In the genomic region with DNA sequence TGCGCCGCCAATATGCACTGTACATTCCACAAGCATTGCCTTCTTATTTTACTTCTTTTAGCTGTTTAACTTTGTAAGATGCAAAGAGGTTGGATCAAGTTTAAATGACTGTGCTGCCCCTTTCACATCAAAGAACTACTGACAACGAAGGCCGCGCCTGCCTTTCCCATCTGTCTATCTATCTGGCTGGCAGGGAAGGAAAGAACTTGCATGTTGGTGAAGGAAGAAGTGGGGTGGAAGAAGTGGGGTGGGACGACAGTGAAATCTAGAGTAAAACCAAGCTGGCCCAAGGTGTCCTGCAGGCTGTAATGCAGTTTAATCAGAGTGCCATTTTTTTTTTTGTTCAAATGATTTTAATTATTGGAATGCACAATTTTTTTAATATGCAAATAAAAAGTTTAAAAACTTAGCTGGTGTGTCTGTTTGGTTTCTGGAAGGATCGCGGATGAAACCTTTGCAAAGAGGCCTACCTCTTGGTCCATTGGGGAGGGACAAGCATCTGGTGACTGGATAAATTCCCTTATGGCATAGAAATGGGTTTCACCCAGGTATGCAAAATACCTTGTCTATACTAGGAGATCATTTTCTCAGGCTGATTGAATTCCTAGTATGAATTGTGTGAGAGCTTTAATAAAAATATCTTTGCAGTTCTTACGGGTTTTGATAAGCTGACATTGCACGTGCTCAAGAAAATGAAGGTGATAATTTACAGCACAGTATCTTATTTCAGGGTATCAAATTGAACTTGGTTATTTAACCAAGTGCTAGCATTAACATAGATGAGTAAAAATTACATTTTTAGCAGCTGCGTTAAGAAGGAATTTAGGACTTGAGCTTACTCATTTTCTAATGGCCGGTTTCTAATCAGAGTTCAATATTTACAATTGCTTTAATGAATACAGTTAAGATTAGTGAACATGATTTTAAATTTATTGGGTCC, we compare ENCODE assay signal across 8 cellular contexts. TPM values are rescaled to one million over a fixed set of nuclear protein-coding genes. Genes with fewer than 3 reads are reported as not detected.
DNase-seq lines count a peak whose midpoint lies in the region; ATAC-seq and TF ChIP-seq lines count a peak whose summit lies in the region.
"Not testable (repeated sequence)": the region's sequence is repeated elsewhere in the genome, so short reads cannot be mapped to it uniquely, and the experiment has no call there.

No MANE protein-coding gene starts in this region.

- H2AFZ ChIP-seq in OCI-LY7 (ENCODE audit: low read length): not testable (repeated sequence)

- not testable (repeated sequence) for H4K20me1 ChIP-seq in OCI-LY7 (ENCODE audit: insufficient read depth, low read length)

- not testable (repeated sequence) for H3K27me3 Mint-ChIP-seq in CD4-positive, alpha-beta T cell; activated T-cell treated with anti-CD3 and anti-CD28 coated beads, Interleukin-2, amount 50 U/mL, for 4 hours (ENCODE audit: low read depth); nephron (ENCODE audit: low read depth)

- H3K27ac ChIP-seq in CD4-positive, alpha-beta T cell (ENCODE audit: low read depth, low read length): peak overlapping the region; percentile 75
- H3K27ac ChIP-seq in OCI-LY7 (ENCODE audit: low read depth, low read length, poor library complexity, severe bottlenecking): peak overlapping the region; percentile 90
- H3K27ac ChIP-seq in colonic mucosa: peak overlapping the region; percentile 92
- peak overlapping the region; percentile 55 to 87 for H3K27ac ChIP-seq in right atrium auricular region
- H3K27ac ChIP-seq in subcutaneous abdominal adipose tissue (ENCODE audit: low read depth, low read length): peak overlapping the region; percentile 59

- peak overlapping the region; percentile 90 for H3K4me2 ChIP-seq in OCI-LY7 (ENCODE audit: low read length)

- H3K4me3 Mint-ChIP-seq in CD4-positive, alpha-beta T cell: peak overlapping the region; percentile 97
- H3K4me3 Mint-ChIP-seq in activated T-cell treated with anti-CD3 and anti-CD28 coated beads, Interleukin-2, amount 50 U/mL, for 4 hours: peak overlapping the region; percentile 97
- peak overlapping the region; percentile 93 to 98 (median 98) for H3K4me3 Mint-ChIP-seq in nephron

- H3K36me3 Mint-ChIP-seq in CD4-positive, alpha-beta T cell (ENCODE audit: low read depth): peaks cover 63% of the 10 kb centered on the region
- peaks cover 22% of the 10 kb centered on the region for H3K36me3 Mint-ChIP-seq in activated T-cell treated with anti-CD3 and anti-CD28 coated beads, Interleukin-2, amount 50 U/mL, for 4 hours (ENCODE audit: insufficient read depth)
- H3K36me3 Mint-ChIP-seq in nephron (ENCODE audit: low read depth): peaks cover 31% of the 10 kb centered on the region

- CTCF ChIA-PET in CD4-positive, alpha-beta T cell (lab: Charles Lee): interaction anchor here (1.0 to 13.4 kb wide), 4 partner anchors 21 to 205 kb away, joined by 3 to 181 read pairs (median 28); no protein-coding TSS in a partner anchor
- CTCF ChIA-PET in OCI-LY7 (lab: Charles Lee; ENCODE audit: unreplicated experiment): not testable (repeated sequence)

- TF ChIP-seq CTCF in CD4-positive, alpha-beta T cell (IDR thresholded peaks at IDR 0.05); OCI-LY7 (conservative IDR thresholded peaks at IDR 0.05; ENCODE audit: low read length); colonic mucosa (IDR thresholded peaks at IDR 0.05); right atrium auricular region (IDR thresholded peaks at IDR 0.05); nephron (IDR thresholded peaks at IDR 0.05; ENCODE audit: unreplicated experiment in 3 of 3): not testable (repeated sequence)

- H3K4me3 ChIP-seq in OCI-LY7 (ENCODE audit: low read depth, low read length, poor library complexity, severe bottlenecking) (peak overlapping the region; percentile 99), colonic mucosa (peak overlapping the region; percentile 61), right atrium auricular region (peak overlapping the region; percentile 56 to 61), subcutaneous abdominal adipose tissue (ENCODE audit: low read depth in 1 of 5, low read length in 5 of 5) (peak overlapping the region; percentile 82 to 94 (median 92))

- not testable (repeated sequence) for DNase-seq in CD4-positive, alpha-beta T cell; OCI-LY7 (ENCODE audit: low spot score); activated T-cell treated with anti-CD3 and anti-CD28 coated beads, Interleukin-2, amount 50 U/mL, for 4 hours; colonic mucosa; right atrium auricular region (ENCODE audit: low spot score)
- peak; percentile 19 for DNase-seq in HCEC 1CT

- not testable (repeated sequence) for H3K9me3 Mint-ChIP-seq in CD4-positive, alpha-beta T cell; activated T-cell treated with anti-CD3 and anti-CD28 coated beads, Interleukin-2, amount 50 U/mL, for 4 hours
- peaks cover 21% of the 10 kb centered on the region for H3K9me3 Mint-ChIP-seq in nephron

- POLR2A ChIA-PET in CD4-positive, alpha-beta T cell (lab: Charles Lee): interaction anchor here (0.7 to 20.8 kb wide), 32 partner anchors 8 to 779 kb away, joined by 3 to 1205 read pairs (median 7); partner anchors contain the start of genes OFD1 and TRAPPC2
- POLR2A ChIA-PET in OCI-LY7 (lab: Charles Lee): interaction anchor here (0.7 to 9.9 kb wide), 14 partner anchors 8 to 382 kb away, joined by 3 to 148 read pairs (median 10); no protein-coding TSS in a partner anchor

- ATAC-seq in CD4-positive, alpha-beta T cell (ENCODE audit: poor library complexity); activated T-cell treated with anti-CD3 and anti-CD28 coated beads, Interleukin-2, amount 50 U/mL, for 4 hours: not testable (repeated sequence)

- not testable (repeated sequence) for H3K27me3 ChIP-seq in CD4-positive, alpha-beta T cell (ENCODE audit: control insufficient read depth, insufficient read depth, low read length); colonic mucosa; right atrium auricular region; subcutaneous abdominal adipose tissue (ENCODE audit: control insufficient read depth in 5 of 5, insufficient read depth in 4 of 5, low read length in 5 of 5)

- H3K27ac Mint-ChIP-seq in CD4-positive, alpha-beta T cell: peak overlapping the region; percentile 95
- H3K27ac Mint-ChIP-seq in nephron: peak overlapping the region; percentile 89 to 98 (median 95)

- H3K9me2 ChIP-seq in OCI-LY7 (ENCODE audit: insufficient read depth, low read length): not testable (repeated sequence)

- peak overlapping the region in 1 of 2 donors; percentile 85 for H3K9ac ChIP-seq in colonic mucosa (ENCODE audit: low read depth in 2 of 2, low read length in 2 of 2)
- H3K9ac ChIP-seq in subcutaneous abdominal adipose tissue (ENCODE audit: low read length in 5 of 5): peak overlapping the region in 3 of 5 donors; percentile 17 to 93 (median 20)

- not testable (repeated sequence) for H3K9me3 ChIP-seq in CD4-positive, alpha-beta T cell (ENCODE audit: control insufficient read depth, low read length); OCI-LY7 (ENCODE audit: low read length); colonic mucosa; right atrium auricular region; subcutaneous abdominal adipose tissue (ENCODE audit: control insufficient read depth in 5 of 5, low read length in 5 of 5)

- H3K4me1 Mint-ChIP-seq in CD4-positive, alpha-beta T cell (ENCODE audit: low read depth): peaks cover 38% of the 10 kb centered on the region
- H3K4me1 Mint-ChIP-seq in activated T-cell treated with anti-CD3 and anti-CD28 coated beads, Interleukin-2, amount 50 U/mL, for 4 hours (ENCODE audit: low read depth): peaks cover 42% of the 10 kb centered on the region
- peaks cover 34% of the 10 kb centered on the region for H3K4me1 Mint-ChIP-seq in nephron

- H3K4me1 ChIP-seq in OCI-LY7 (ENCODE audit: insufficient read depth, low read length, poor library complexity, severe bottlenecking) (peaks cover 59% of the 10 kb centered on the region), subcutaneous abdominal adipose tissue (ENCODE audit: control insufficient read depth in 5 of 5, insufficient read depth in 5 of 5, low read length in 5 of 5) (peaks cover 7 to 34% (median 13%) of the 10 kb centered on the region in 5 donors)
- not testable (repeated sequence) for H3K4me1 ChIP-seq in colonic mucosa, right atrium auricular region

- H3K36me3 ChIP-seq in OCI-LY7 (ENCODE audit: insufficient read depth, low read length) (peaks cover 29% of the 10 kb centered on the region), right atrium auricular region (peaks cover 21% of the 10 kb centered on the region)
- not testable (repeated sequence) for H3K36me3 ChIP-seq in colonic mucosa; subcutaneous abdominal adipose tissue (ENCODE audit: control insufficient read depth in 5 of 5, insufficient read depth in 5 of 5, low read length in 5 of 5)

- H3K79me2 ChIP-seq in OCI-LY7 (ENCODE audit: insufficient read depth, low read depth, low read length): peaks cover 37% of the 10 kb centered on the region

- intact Hi-C loops in CD4-positive, alpha-beta T cell (cut with DNase I, micrococcal nuclease): loop anchor here in 1 of 2 experiments (1.0 to 10.0 kb wide), 5 partner anchors 9 to 1058 kb away; partner anchors contain the start of gene TCEANC
- intact Hi-C loops in OCI-LY7 (cut with micrococcal nuclease; ENCODE audit: unreplicated experiment): loop anchor here (2.0 kb wide), 1 partner anchor 24 kb away; no protein-coding TSS in a partner anchor
- intact Hi-C loops in colonic mucosa (cut with DNase I): loop anchor here (10.0 kb wide), 1 partner anchor 108 kb away; no protein-coding TSS in a partner anchor

- BruUV-seq in OCI-LY7 (replicated peaks; lab: Mats Ljungman, UMichigan): TSS peak; percentile 91

RNA-seq across cellular contexts. Expression of gene TMSB4X, which starts 2.2 kb away (rescaled TPM):
- total RNA-seq in CD4-positive, alpha-beta T cell: 1,000 to 10,000 TPM; 2,621 to 2,738 TPM
- total RNA-seq in OCI-LY7 (2014; rRNA removed; shearing (Covaris generic)): 1,355 and 1,476 TPM in 2 replicates
- total RNA-seq in OCI-LY7 (2022) (1,524 and 1,540 TPM in 2 replicates), colonic mucosa (1,000 to 10,000 TPM; 3,844 to 4,288 TPM), right atrium auricular region (1,000 to 10,000 TPM; 1,780 to 2,397 TPM)
- 1,000 to 10,000 TPM; 1,344 to 1,576 (median 1,475) TPM for total RNA-seq in activated T-cell treated with anti-CD3 and anti-CD28 coated beads, Interleukin-2, amount 50 U/mL, for 4 hours
